1 cellular context compared by ENCODE assay signal in the genomic region with DNA sequence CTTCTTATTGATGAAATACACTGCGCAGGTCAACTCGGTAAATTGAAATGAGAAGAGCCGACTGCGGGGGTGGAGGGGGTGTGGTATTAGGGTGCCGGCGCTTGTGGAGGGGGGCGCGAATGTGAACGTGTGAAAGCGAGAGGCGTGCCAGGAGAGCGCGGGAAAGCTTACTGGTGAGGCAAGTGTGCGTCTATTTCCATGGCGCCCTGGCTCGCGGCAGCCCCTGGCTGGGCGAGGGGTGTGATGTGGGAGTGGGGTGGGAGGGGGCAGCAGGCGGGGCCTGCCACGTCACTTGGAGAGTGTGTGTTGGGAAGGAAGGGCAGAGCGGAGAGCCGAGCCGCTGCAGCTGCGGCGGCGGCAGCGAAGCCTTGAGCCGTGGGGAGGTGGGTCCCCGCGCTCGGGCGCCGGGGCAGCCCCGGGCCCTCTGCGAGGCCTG.
TF ChIP-seq lines count a peak whose summit lies in the region.

No MANE protein-coding gene starts in this region.

TF ChIP-seq in HepG2, 621 proteins besides CTCF, POLR2A, EP300 and RAD21 (continued from another document):
- TF ChIP-seq, protein P1, sequence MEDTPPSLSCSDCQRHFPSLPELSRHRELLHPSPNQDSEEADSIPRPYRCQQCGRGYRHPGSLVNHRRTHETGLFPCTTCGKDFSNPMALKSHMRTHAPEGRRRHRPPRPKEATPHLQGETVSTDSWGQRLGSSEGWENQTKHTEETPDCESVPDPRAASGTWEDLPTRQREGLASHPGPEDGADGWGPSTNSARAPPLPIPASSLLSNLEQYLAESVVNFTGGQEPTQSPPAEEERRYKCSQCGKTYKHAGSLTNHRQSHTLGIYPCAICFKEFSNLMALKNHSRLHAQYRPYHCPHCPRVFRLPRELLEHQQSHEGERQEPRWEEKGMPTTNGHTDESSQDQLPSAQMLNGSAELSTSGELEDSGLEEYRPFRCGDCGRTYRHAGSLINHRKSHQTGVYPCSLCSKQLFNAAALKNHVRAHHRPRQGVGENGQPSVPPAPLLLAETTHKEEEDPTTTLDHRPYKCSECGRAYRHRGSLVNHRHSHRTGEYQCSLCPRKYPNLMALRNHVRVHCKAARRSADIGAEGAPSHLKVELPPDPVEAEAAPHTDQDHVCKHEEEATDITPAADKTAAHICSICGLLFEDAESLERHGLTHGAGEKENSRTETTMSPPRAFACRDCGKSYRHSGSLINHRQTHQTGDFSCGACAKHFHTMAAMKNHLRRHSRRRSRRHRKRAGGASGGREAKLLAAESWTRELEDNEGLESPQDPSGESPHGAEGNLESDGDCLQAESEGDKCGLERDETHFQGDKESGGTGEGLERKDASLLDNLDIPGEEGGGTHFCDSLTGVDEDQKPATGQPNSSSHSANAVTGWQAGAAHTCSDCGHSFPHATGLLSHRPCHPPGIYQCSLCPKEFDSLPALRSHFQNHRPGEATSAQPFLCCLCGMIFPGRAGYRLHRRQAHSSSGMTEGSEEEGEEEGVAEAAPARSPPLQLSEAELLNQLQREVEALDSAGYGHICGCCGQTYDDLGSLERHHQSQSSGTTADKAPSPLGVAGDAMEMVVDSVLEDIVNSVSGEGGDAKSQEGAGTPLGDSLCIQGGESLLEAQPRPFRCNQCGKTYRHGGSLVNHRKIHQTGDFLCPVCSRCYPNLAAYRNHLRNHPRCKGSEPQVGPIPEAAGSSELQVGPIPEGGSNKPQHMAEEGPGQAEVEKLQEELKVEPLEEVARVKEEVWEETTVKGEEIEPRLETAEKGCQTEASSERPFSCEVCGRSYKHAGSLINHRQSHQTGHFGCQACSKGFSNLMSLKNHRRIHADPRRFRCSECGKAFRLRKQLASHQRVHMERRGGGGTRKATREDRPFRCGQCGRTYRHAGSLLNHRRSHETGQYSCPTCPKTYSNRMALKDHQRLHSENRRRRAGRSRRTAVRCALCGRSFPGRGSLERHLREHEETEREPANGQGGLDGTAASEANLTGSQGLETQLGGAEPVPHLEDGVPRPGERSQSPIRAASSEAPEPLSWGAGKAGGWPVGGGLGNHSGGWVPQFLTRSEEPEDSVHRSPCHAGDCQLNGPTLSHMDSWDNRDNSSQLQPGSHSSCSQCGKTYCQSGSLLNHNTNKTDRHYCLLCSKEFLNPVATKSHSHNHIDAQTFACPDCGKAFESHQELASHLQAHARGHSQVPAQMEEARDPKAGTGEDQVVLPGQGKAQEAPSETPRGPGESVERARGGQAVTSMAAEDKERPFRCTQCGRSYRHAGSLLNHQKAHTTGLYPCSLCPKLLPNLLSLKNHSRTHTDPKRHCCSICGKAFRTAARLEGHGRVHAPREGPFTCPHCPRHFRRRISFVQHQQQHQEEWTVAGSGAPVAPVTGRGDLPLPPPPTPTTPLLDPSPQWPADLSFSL (CRISPR knock-in tag; IDR thresholded peaks at IDR 0.05) = no peak
- TF ChIP-seq MTA1 (CRISPR knock-in tag; IDR thresholded peaks at IDR 0.05; ENCODE audit: borderline replicate concordance) (no peak), MEF2D (CRISPR knock-in tag; IDR thresholded peaks at IDR 0.05) (no peak), ZSCAN25 (CRISPR knock-in tag; IDR thresholded peaks at IDR 0.05) (no peak), STAG1 (CRISPR knock-in tag; IDR thresholded peaks at IDR 0.05) (no peak), ZNF496 (CRISPR knock-in tag; IDR thresholded peaks at IDR 0.05; ENCODE audit: insufficient replicate concordance) (no peak), ZNF746 (CRISPR knock-in tag; IDR thresholded peaks at IDR 0.05) (no peak), ZNF878 (CRISPR knock-in tag; IDR thresholded peaks at IDR 0.05) (no peak), MTA3 (CRISPR knock-in tag; IDR thresholded peaks at IDR 0.05) (no peak), HNRNPLL (IDR thresholded peaks at IDR 0.05; ENCODE audit: low read depth, low read length, poor library complexity, severe bottlenecking) (no peak), KMT2A (CRISPR knock-in tag; IDR thresholded peaks at IDR 0.05) (no peak)
- TF ChIP-seq, protein P2, sequence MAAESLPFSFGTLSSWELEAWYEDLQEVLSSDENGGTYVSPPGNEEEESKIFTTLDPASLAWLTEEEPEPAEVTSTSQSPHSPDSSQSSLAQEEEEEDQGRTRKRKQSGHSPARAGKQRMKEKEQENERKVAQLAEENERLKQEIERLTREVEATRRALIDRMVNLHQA (CRISPR knock-in tag; IDR thresholded peaks at IDR 0.05) = no peak
- TF ChIP-seq, protein P3, sequence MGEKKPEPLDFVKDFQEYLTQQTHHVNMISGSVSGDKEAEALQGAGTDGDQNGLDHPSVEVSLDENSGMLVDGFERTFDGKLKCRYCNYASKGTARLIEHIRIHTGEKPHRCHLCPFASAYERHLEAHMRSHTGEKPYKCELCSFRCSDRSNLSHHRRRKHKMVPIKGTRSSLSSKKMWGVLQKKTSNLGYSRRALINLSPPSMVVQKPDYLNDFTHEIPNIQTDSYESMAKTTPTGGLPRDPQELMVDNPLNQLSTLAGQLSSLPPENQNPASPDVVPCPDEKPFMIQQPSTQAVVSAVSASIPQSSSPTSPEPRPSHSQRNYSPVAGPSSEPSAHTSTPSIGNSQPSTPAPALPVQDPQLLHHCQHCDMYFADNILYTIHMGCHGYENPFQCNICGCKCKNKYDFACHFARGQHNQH (CRISPR knock-in tag; IDR thresholded peaks at IDR 0.05) = no peak
